In the genomic region with DNA sequence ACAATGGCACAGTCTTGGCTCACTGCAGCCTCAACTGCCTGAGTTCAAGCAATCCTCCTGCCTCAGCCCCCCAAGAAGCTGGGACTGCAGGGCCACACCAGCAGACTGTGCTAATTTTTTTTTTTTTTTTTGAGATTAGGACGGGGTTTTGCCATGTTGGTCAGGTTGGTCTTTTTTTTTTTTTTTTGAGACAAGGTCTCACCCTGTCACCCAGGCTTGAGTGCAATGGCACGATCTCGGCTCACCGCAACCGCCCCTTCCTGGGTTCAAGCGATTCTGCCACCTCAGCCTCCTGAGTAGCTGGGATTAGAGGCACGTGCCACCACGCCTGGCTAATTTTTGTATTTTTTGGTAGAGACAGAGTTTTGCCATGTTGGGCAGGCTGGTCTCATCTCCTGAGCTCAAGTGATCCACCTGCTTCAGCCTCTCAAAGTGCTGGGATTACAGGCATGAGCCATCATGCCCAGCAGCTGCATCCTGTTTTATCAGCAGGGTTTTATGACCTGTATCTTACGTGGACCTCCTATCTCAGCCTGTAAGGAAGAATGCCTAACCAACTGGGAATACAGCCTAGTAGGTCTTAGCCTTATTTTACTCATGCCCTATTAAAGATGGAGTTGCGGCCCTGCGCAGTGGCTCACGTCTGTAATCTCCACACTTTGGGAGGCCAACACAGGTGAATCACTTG, we compare ENCODE assay signal across 1 cellular context.
TF ChIP-seq lines count a peak whose summit lies in the region.

No MANE protein-coding gene starts in this region.

TF ChIP-seq in endothelial cell of umbilical vein, 7 proteins besides CTCF, POLR2A, EP300 and RAD21:
- TF ChIP-seq GATA2 (IDR thresholded peaks at IDR 0.05; ENCODE audit: insufficient read depth, insufficient read length, low read depth, low read length) (no peak), MYC (IDR thresholded peaks at IDR 0.05; ENCODE audit: low read depth, low read length) (no peak), EZH2 (IDR thresholded peaks at IDR 0.05; ENCODE audit: borderline replicate concordance, low read depth, low read length, severe bottlenecking) (no peak), JUN (IDR thresholded peaks at IDR 0.05; ENCODE audit: borderline replicate concordance, insufficient read depth, insufficient read length, low read depth) (no peak), MAX (IDR thresholded peaks at IDR 0.05; ENCODE audit: insufficient read depth, insufficient read length) (no peak), FOS (IDR thresholded peaks at IDR 0.05; ENCODE audit: borderline replicate concordance, insufficient read depth, low read length) (no peak), POLR2AphosphoS5 (IDR thresholded peaks at IDR 0.05; ENCODE audit: insufficient read depth, low read depth, low read length) (no peak)
